ENCODE assay signal across 26 cellular contexts in the genomic region with DNA sequence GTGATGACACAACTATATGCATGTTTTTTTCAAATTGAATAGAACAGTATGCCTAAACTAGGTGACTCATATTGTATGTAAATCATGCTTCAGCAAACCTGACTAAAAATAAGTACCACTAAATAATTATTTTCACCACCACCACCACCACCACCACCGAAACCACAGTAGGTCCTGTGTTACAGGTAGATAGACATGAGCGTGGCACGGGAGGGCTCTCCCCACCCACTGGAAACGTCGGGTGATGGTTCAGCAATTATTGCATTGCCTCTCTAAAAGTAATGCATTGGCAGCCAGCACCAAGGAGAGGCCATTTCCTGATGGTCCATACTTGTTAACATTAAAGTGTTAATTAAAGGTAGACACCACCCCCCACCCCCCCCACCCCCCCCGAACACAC.
"Had no signal": no experiment of that assay in that cellular context is flagged by ENCODE, and none has a peak within 500 bp of the region (broad histone marks: within the 10 kb centered on the region; RNA-seq: fewer than 3 reads in every experiment).

No MANE protein-coding gene starts in this region.

- ATAC-seq: T-cell had no signal

- H3K27ac Mint-ChIP-seq: activated B cell treated with CpG ODN at 0.5 μM for 24 hours; activated CD4-positive, alpha-beta memory T cell treated with anti-CD3 and anti-CD28 coated beads, Interleukin-2, amount 10 ng/mL, durations not matched to agents 7 days and 5 days; activated CD4-positive, alpha-beta T cell treated with anti-CD3 and anti-CD28 coated beads, Interleukin-2, amount 10 ng/mL, durations not matched to agents 7 days and 5 days; activated naive CD4-positive, alpha-beta T cell treated with anti-CD3 and anti-CD28 coated beads, Interleukin-2, amount 10 ng/mL, durations not matched to agents 7 days and 5 days; activated naive CD8-positive, alpha-beta T cell treated with anti-CD3 and anti-CD28 coated beads, Interleukin-2, amount 10 ng/mL, durations not matched to agents 7 days and 5 days; activated T-helper 1 cell treated with anti-CD3 and anti-CD28 coated beads, Interleukin-12 subunit alpha, Interleukin-12 subunit beta, Interleukin-2, Interleukin-4 antibody, amounts not matched to agents 30 ng/mL and 10 ng/mL and 1 ng/mL, durations not matched to agents 14 hours and 24 hours and 36 hours; T-cell had no signal

- H3K27me3 Mint-ChIP-seq: activated B cell treated with CpG ODN at 0.5 μM for 24 hours; activated CD4-positive, alpha-beta memory T cell treated with anti-CD3 and anti-CD28 coated beads, Interleukin-2, amount 10 ng/mL, durations not matched to agents 7 days and 5 days; activated CD4-positive, alpha-beta T cell treated with anti-CD3 and anti-CD28 coated beads, Interleukin-2, amount 10 ng/mL, durations not matched to agents 7 days and 5 days; activated naive CD4-positive, alpha-beta T cell treated with anti-CD3 and anti-CD28 coated beads, Interleukin-2, amount 10 ng/mL, durations not matched to agents 7 days and 5 days; activated naive CD8-positive, alpha-beta T cell treated with anti-CD3 and anti-CD28 coated beads, Interleukin-2, amount 10 ng/mL, durations not matched to agents 7 days and 5 days; T-cell had no signal

- H3K4me1 ChIP-seq: breast epithelium had no signal

- H3K4me1 Mint-ChIP-seq: activated B cell treated with CpG ODN at 0.5 μM for 24 hours; activated CD4-positive, alpha-beta memory T cell treated with anti-CD3 and anti-CD28 coated beads, Interleukin-2, amount 10 ng/mL, durations not matched to agents 7 days and 5 days; activated CD4-positive, alpha-beta T cell treated with anti-CD3 and anti-CD28 coated beads, Interleukin-2, amount 10 ng/mL, durations not matched to agents 7 days and 5 days; activated naive CD4-positive, alpha-beta T cell treated with anti-CD3 and anti-CD28 coated beads, Interleukin-2, amount 10 ng/mL, durations not matched to agents 7 days and 5 days; activated naive CD8-positive, alpha-beta T cell treated with anti-CD3 and anti-CD28 coated beads, Interleukin-2, amount 10 ng/mL, durations not matched to agents 7 days and 5 days; T-cell had no signal

- H3K27me3 ChIP-seq: breast epithelium had no signal

- H3K4me3 Mint-ChIP-seq: activated B cell treated with CpG ODN at 0.5 μM for 24 hours; activated CD4-positive, alpha-beta memory T cell treated with anti-CD3 and anti-CD28 coated beads, Interleukin-2, amount 10 ng/mL, durations not matched to agents 7 days and 5 days; activated CD4-positive, alpha-beta T cell treated with anti-CD3 and anti-CD28 coated beads, Interleukin-2, amount 10 ng/mL, durations not matched to agents 7 days and 5 days; activated naive CD4-positive, alpha-beta T cell treated with anti-CD3 and anti-CD28 coated beads, Interleukin-2, amount 10 ng/mL, durations not matched to agents 7 days and 5 days; activated naive CD8-positive, alpha-beta T cell treated with anti-CD3 and anti-CD28 coated beads, Interleukin-2, amount 10 ng/mL, durations not matched to agents 7 days and 5 days; activated T-helper 1 cell treated with anti-CD3 and anti-CD28 coated beads, Interleukin-12 subunit alpha, Interleukin-12 subunit beta, Interleukin-2, Interleukin-4 antibody, amounts not matched to agents 30 ng/mL and 10 ng/mL and 1 ng/mL, durations not matched to agents 14 hours and 24 hours and 36 hours; T-cell had no signal

- H3K4me3 ChIP-seq: breast epithelium, PC-9 had no signal

- H2AFZ ChIP-seq: PC-9 had no signal

- H3K36me3 Mint-ChIP-seq: activated naive CD4-positive, alpha-beta T cell treated with anti-CD3 and anti-CD28 coated beads, Interleukin-2, amount 10 ng/mL, durations not matched to agents 7 days and 5 days; activated naive CD8-positive, alpha-beta T cell treated with anti-CD3 and anti-CD28 coated beads, Interleukin-2, amount 10 ng/mL, durations not matched to agents 7 days and 5 days; T-cell had no signal

- H3K9me3 ChIP-seq: breast epithelium had no signal

- H3K36me3 ChIP-seq: breast epithelium had no signal

- H3K4me2 ChIP-seq: PC-9 had no signal

- DNase-seq: activated B cell treated with CpG ODN at 0.5 μM for 24 hours; activated CD4-positive, alpha-beta memory T cell treated with anti-CD3 and anti-CD28 coated beads, Interleukin-2, amount 10 ng/mL, durations not matched to agents 7 days and 5 days; activated CD4-positive, alpha-beta T cell treated with anti-CD3 and anti-CD28 coated beads for 1 hour; activated CD4-positive, alpha-beta T cell treated with anti-CD3 and anti-CD28 coated beads, Interleukin-2, amount 10 ng/mL, durations not matched to agents 7 days and 5 days; activated CD8-positive, alpha-beta memory T cell treated with anti-CD3 and anti-CD28 coated beads, Interleukin-2, amount 50 U/mL, for 48 hours; activated effector memory CD4-positive, alpha-beta T cell treated with anti-CD3 and anti-CD28 coated beads, Interleukin-2, amount 50 U/mL, for 16 hours; activated naive CD4-positive, alpha-beta T cell treated with anti-CD3 and anti-CD28 coated beads, Interleukin-2, amount 10 ng/mL, durations not matched to agents 7 days and 5 days; activated naive CD8-positive, alpha-beta T cell treated with anti-CD3 and anti-CD28 coated beads, Interleukin-2, amount 10 ng/mL, durations not matched to agents 7 days and 5 days; activated T-cell treated with anti-CD3 and anti-CD28 coated beads, Interleukin-2, amount 50 U/mL, for 1 hour; aorta; central memory CD4-positive, alpha-beta T cell; IMR-90; Kasumi-1; KBM-7; NCI-H1092; NCI-H1417; NCI-H1694; NCI-H2029 treated with DMSO at 0.1 percent for 48 hours; NCI-H510A treated with DMSO at 0.1 percent for 48 hours; SHP77 treated with DMSO at 0.1 percent for 48 hours; T-cell; T-helper 2 cell; T1000 had no signal

- H3K27ac ChIP-seq: breast epithelium, PC-9 had no signal
